ENCODE assay signal across 1 cellular context in genomic region chr2:84861539-84861938, GRCh38.
TF ChIP-seq lines count a peak whose summit lies in the region.

No MANE protein-coding gene starts in this region.

TF ChIP-seq in GM23338, 12 proteins besides CTCF, POLR2A, EP300 and RAD21 (continued from another document):
- TF ChIP-seq ETS1 (IDR thresholded peaks at IDR 0.05) = no peak
- TF ChIP-seq ZNF331 (CRISPR knock-in tag; IDR thresholded peaks at IDR 0.05; ENCODE audit: low read depth) = no peak
- no peak for TF ChIP-seq ZNF114 (CRISPR knock-in tag; IDR thresholded peaks at IDR 0.05)
- no peak for TF ChIP-seq ZNF462 (CRISPR knock-in tag; IDR thresholded peaks at IDR 0.05)
